ENCODE assay signal across 8 cellular contexts in genomic region chr11:65652511-65653228, GRCh38. TPM values are rescaled to one million over a fixed set of nuclear protein-coding genes. Genes with fewer than 3 reads are reported as not detected.
DNase-seq lines count a peak whose midpoint lies in the region; ATAC-seq and TF ChIP-seq lines count a peak whose summit lies in the region.

No MANE protein-coding gene starts in this region.

- peak; percentile 96 for DNase-seq in DMS53 (lab: John Stamatoyannopoulos, UW)
- DNase-seq in KBM-7 = peak; percentile 93
- DNase-seq in activated T-cell treated with anti-CD3 and anti-CD28 coated beads, Interleukin-2, amount 50 U/mL, for 48 hours = peak; percentile 96 to 99
- DNase-seq in myocyte (ENCODE audit: low read depth) = peak; percentile 94
- DNase-seq in stimulated activated CD8-positive, alpha-beta memory T cell treated with anti-CD3 and anti-CD28 coated beads, Interleukin-7, amount 100 ng/mL, for 4 hours (ENCODE audit: low read depth in 2 of 2) = peak; percentile 92 to 97

- ATAC-seq in GM21717 (IDR thresholded peaks at IDR 0.05; ENCODE audit: unreplicated experiment) (peak; percentile 44), esophagus mucosa (peak; percentile 81)

- in situ Hi-C loops in KBM-7 (cut with MboI; ENCODE audit: low pct_unique_long_range_greater_than_20kb, low sequenced_read_pairs) = no loop called here

TF ChIP-seq in PFSK-1, 5 proteins besides CTCF, POLR2A, EP300 and RAD21:
- TF ChIP-seq FOXP2 (optimal IDR thresholded peaks at IDR 0.05; ENCODE audit: borderline replicate concordance, extremely low read depth, extremely low read length, insufficient read depth) (peak; percentile 11), POLR2AphosphoS5 (IDR thresholded peaks at IDR 0.05; ENCODE audit: low read depth, low read length) (peak; percentile 90), SIN3A (IDR thresholded peaks at IDR 0.05; ENCODE audit: borderline replicate concordance, insufficient read depth, low read length) (no peak)

RNA-seq across cellular contexts. Expression of gene RELA, which starts 10.0 kb away (rescaled TPM):
- polyA plus RNA-seq in PFSK-1 (2012; ENCODE audit: insufficient read length, low read depth) = 136 TPM
- total RNA-seq in esophagus mucosa = 50.3 TPM
- total RNA-seq in myocyte = 32.8 and 37.1 TPM in 2 replicates
- polyA plus RNA-seq in myocyte (2012) = 80.7 TPM

RNA-seq across cellular contexts. Expression of gene SIPA1, which starts 14.8 kb away (rescaled TPM):
- polyA plus RNA-seq in PFSK-1 (2012; ENCODE audit: insufficient read length, low read depth) = 92.0 TPM
- total RNA-seq in esophagus mucosa (23.1 TPM), myocyte (19.7 and 42.6 TPM in 2 replicates)
- 14.4 TPM for polyA plus RNA-seq in myocyte (2012)

RNA-seq across cellular contexts. Expression of gene PCNX3, which starts 37.1 kb away (rescaled TPM):
- 67.5 TPM for polyA plus RNA-seq in PFSK-1 (2012; ENCODE audit: insufficient read length, low read depth)
- total RNA-seq in esophagus mucosa (23.8 TPM), myocyte (21.6 and 25.2 TPM in 2 replicates)
- 25.6 TPM for polyA plus RNA-seq in myocyte (2012)

RNA-seq across cellular contexts. Expression of gene MAP3K11, which starts 38.6 kb away (rescaled TPM):
- 55.6 TPM for polyA plus RNA-seq in PFSK-1 (2012; ENCODE audit: insufficient read length, low read depth)
- total RNA-seq in esophagus mucosa = 32.4 TPM
- total RNA-seq in myocyte = 30.9 and 32.7 TPM in 2 replicates
- 34.9 TPM for polyA plus RNA-seq in myocyte (2012)

RNA-seq across cellular contexts. Expression of gene KCNK7, which starts 57.1 kb away (rescaled TPM):
- polyA plus RNA-seq in PFSK-1 (2012; ENCODE audit: insufficient read length, low read depth) = 1.0 TPM
- total RNA-seq in esophagus mucosa = 20.2 TPM
- not detected in 2 replicates for total RNA-seq in myocyte
- 1.1 TPM for polyA plus RNA-seq in myocyte (2012)

Comparison
In these comparisons a context has a peak if more than half of its experiments do, and no peak if none do; other contexts are left out.
1. Peak in every context shown above with its lines: DNase-seq and ATAC-seq.